In the genomic region with DNA sequence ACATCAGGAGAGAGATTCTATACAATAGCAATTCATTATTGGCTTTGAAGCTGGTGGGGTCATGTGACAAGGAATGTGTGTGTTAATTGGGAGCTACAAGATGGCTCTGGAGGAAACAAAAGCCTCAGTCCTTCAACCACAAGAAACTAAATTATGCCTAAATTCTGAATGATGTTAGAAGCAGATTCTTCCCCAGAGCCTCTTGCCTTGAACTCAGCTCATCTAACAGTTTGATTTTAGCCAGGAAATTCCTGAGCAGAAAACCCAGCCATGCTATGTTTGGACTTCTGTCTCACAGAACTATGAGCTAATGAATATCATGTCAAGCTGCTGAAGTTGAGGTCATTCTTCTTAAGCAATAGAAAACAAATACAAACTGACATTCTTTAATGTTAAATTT, we compare ENCODE assay signal across 17 cellular contexts.
DNase-seq lines count a peak whose midpoint lies in the region; ATAC-seq and TF ChIP-seq lines count a peak whose summit lies in the region.
"Had no signal": no experiment of that assay in that cellular context is flagged by ENCODE, and none has a peak within 500 bp of the region (broad histone marks: within the 10 kb centered on the region; RNA-seq: fewer than 3 reads in every experiment).

No MANE protein-coding gene starts in this region.

- no peaks in the 10 kb centered on the region for H3F3A ChIP-seq in SU-DHL-6 (ENCODE audit: insufficient read depth)

- no peak for TF ChIP-seq POLR2A in lower leg skin (IDR thresholded peaks at IDR 0.05)

- no peaks in the 10 kb centered on the region for H3K9me2 ChIP-seq in SU-DHL-6 (replicated peaks; ENCODE audit: insufficient read depth, low read length)

- H3K79me2 ChIP-seq in SU-DHL-6 (ENCODE audit: insufficient read depth, low read length), result no peaks in the 10 kb centered on the region

- H3K4me1 ChIP-seq in neuron (ENCODE audit: insufficient read depth, low read length), result peaks cover 6% of the 10 kb centered on the region
- H3K4me1 ChIP-seq in BE2C, result peaks cover 11% of the 10 kb centered on the region
- H3K4me1 ChIP-seq: pancreas had no signal

- ATAC-seq in HG03378 (IDR thresholded peaks at IDR 0.05; ENCODE audit: unreplicated experiment), result no peak
- ATAC-seq: pancreas had no signal

- no peaks in the 10 kb centered on the region for H3K36me3 ChIP-seq in SU-DHL-6 (ENCODE audit: low read length)
- H3K36me3 ChIP-seq in neuron (ENCODE audit: insufficient read depth, low read length), result no peaks in the 10 kb centered on the region
- no peaks in the 10 kb centered on the region for H3K36me3 ChIP-seq in BE2C
- H3K36me3 ChIP-seq: pancreas, thoracic aorta had no signal

- no peaks in the 10 kb centered on the region for H3K9me3 ChIP-seq in SU-DHL-6 (ENCODE audit: insufficient read depth, low read length)
- H3K9me3 ChIP-seq in neuron (ENCODE audit: low read length), result no peaks in the 10 kb centered on the region
- H3K9me3 ChIP-seq in BE2C, result no peaks in the 10 kb centered on the region
- H3K9me3 ChIP-seq: pancreas, thoracic aorta had no signal

- intact Hi-C loops in lower leg skin (cut with DNase I; ENCODE audit: low total_unique reads), result no loop called here

- H3K27ac ChIP-seq in SU-DHL-6 (ENCODE audit: low read depth, low read length), result no peak overlapping the region
- H3K27ac ChIP-seq: pancreas, thoracic aorta had no signal

- H3K4me3 ChIP-seq in SU-DHL-6 (ENCODE audit: insufficient read depth, low read length, poor library complexity, severe bottlenecking) (no peak overlapping the region), fibroblast of mammary gland (ENCODE audit: control insufficient read depth, low read depth, low read length) (no peak overlapping the region), neuron (ENCODE audit: low read length) (no peak overlapping the region), lower leg skin (ENCODE audit: low read depth, poor library complexity, severe bottlenecking) (no peak overlapping the region), BE2C (ENCODE audit: low read depth, low read length) (no peak overlapping the region)
- H3K4me3 ChIP-seq: pancreas, thoracic aorta had no signal

- H3K9ac ChIP-seq in SU-DHL-6 (ENCODE audit: low read length), result no peak overlapping the region

- DNase-seq in GM04503 (ENCODE audit: low read depth) (peak; percentile 42), fibroblast of mammary gland (ENCODE audit: low read depth) (peak; percentile 4), lower leg skin (ENCODE audit: low spot score in 2 of 2) (no peak), BE2C (no peak), nucleus accumbens (lab: John Stamatoyannopoulos, UW) (no peak)
- DNase-seq: activated T-cell treated with anti-CD3 and anti-CD28 coated beads, Interleukin-2, amount 50 U/mL, for 48 hours; AML-193; caudate nucleus; effector memory CD4-positive, alpha-beta T cell; NCI-H187 treated with DMSO at 0.1 percent for 48 hours; NCI-H526 treated with DMSO at 0.1 percent for 48 hours; pancreas; stimulated activated CD4-positive, alpha-beta T cell treated with anti-CD3 and anti-CD28 coated beads, Interleukin-4, amount 100 ng/mL, for 24 hours had no signal

- H3K27me3 ChIP-seq in SU-DHL-6 (ENCODE audit: low read length) (no peaks in the 10 kb centered on the region), neuron (ENCODE audit: insufficient read depth, low read length) (no peaks in the 10 kb centered on the region), BE2C (no peaks in the 10 kb centered on the region)
- H3K27me3 ChIP-seq: pancreas had no signal

- H2AFZ ChIP-seq in SU-DHL-6 (ENCODE audit: low read depth, low read length, severe bottlenecking) (peak overlapping the region; percentile 62), neuron (ENCODE audit: low read depth, low read length) (peak overlapping the region; percentile 40)

- no peak overlapping the region for H3K4me2 ChIP-seq in SU-DHL-6 (ENCODE audit: low read depth, low read length, poor library complexity, severe bottlenecking)

- TF ChIP-seq CTCF in SU-DHL-6 (IDR thresholded peaks at IDR 0.05; ENCODE audit: insufficient read depth, low read length, poor library complexity, severe bottlenecking) (no peak), fibroblast of mammary gland (conservative IDR thresholded peaks at IDR 0.05; ENCODE audit: control insufficient read depth, insufficient read depth, low read depth, low read length) (no peak), lower leg skin (IDR thresholded peaks at IDR 0.05) (no peak), BE2C (IDR thresholded peaks at IDR 0.05; ENCODE audit: low read depth, low read length) (no peak)

- H4K20me1 ChIP-seq in SU-DHL-6 (ENCODE audit: low read depth, low read length), result no peaks in the 10 kb centered on the region

Comparison
In these comparisons a context has a peak if more than half of its experiments do, and no peak if none do; other contexts are left out.
1. DNase-seq: peak in GM04503 (single experiment) and fibroblast of mammary gland (single experiment); none in lower leg skin (0 of 2), BE2C (single experiment) and nucleus accumbens (0 of 56).